ENCODE assay signal across 28 cellular contexts in the genomic region with DNA sequence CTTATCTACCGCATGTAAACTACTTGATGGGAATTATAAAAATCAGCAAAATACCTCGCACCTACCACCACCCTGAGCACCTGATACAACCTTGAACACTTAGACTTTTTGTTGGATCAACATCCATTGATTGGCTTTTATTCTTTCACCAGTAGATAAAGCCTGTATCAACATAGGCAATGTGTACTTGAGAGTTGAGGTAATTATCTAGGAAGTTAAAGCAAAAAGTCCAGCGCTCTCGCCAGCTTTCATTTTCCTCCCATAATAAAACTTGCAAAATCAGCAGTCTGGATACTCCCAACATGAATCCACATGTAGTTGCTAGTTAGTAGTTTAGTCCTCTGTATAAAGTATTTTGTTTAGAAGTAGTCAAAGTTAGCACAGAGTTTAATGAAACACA.
DNase-seq lines count a peak whose midpoint lies in the region; ATAC-seq and FAIRE-seq lines count a peak whose summit lies in the region.
"Had no signal": no experiment of that assay in that cellular context is flagged by ENCODE, and none has a peak within 500 bp of the region (broad histone marks: within the 10 kb centered on the region; RNA-seq: fewer than 3 reads in every experiment).

No MANE protein-coding gene starts in this region.

- DNase-seq in NCI-H1105 treated with DMSO at 0.1 percent for 48 hours (lab: John Stamatoyannopoulos, UW) (peak; percentile 19), NCI-H1105 (lab: John Stamatoyannopoulos, UW) (no peak), NCI-H748 treated with DMSO at 0.1 percent for 48 hours (lab: John Stamatoyannopoulos, UW) (peak; percentile 19), small intestine (peak; percentile 72)
- DNase-seq: ACHN; BE2C; Calu3; CD8-positive, alpha-beta memory T cell; DMS79 treated with DMSO at 0.1 percent for 48 hours; GF-D8; GOT3; NCI-H1092 treated with DMSO at 0.1 percent for 48 hours; NCI-H1694; NCI-H2029 treated with DMSO at 0.1 percent for 48 hours; NCI-H446 treated with DMSO at 0.1 percent for 48 hours; NCI-H526; NK-92 treated with Interleukin-12 subunit alpha and Interleukin-12 subunit beta, amount 100 ng/mL, for 24 hours; PC-3; SJCRH30; T-cell had no signal

- no peak overlapping the region for H3K4me3 ChIP-seq in small intestine (ENCODE audit: low read depth in 1 of 2, low read length in 2 of 2)
- H3K4me3 ChIP-seq: HAP-1, SJCRH30 had no signal

- no peaks in the 10 kb centered on the region for H3K36me3 ChIP-seq in small intestine (ENCODE audit: control insufficient read depth in 2 of 2, insufficient read depth in 2 of 2, low read length in 2 of 2)
- H3K36me3 ChIP-seq: BE2C, HAP-1, SJCRH30 had no signal

- H3K9me3 ChIP-seq in small intestine (ENCODE audit: control insufficient read depth, low read depth), result no peaks in the 10 kb centered on the region
- H3K9me3 ChIP-seq: BE2C, HAP-1, SJCRH30 had no signal

- H3K27me3 ChIP-seq in small intestine (ENCODE audit: control insufficient read depth in 2 of 2, insufficient read depth in 2 of 2, low read length in 2 of 2), result no peaks in the 10 kb centered on the region
- H3K27me3 ChIP-seq: SJCRH30 had no signal

- ATAC-seq in HG02678 (IDR thresholded peaks at IDR 0.05; ENCODE audit: unreplicated experiment) (no peak), GM19023 (IDR thresholded peaks at IDR 0.05; ENCODE audit: unreplicated experiment) (no peak), GM21825 (IDR thresholded peaks at IDR 0.05; ENCODE audit: unreplicated experiment) (no peak)
- ATAC-seq: PC-3, Right ventricle myocardium inferior, T-cell had no signal

- H3K27ac ChIP-seq in small intestine (ENCODE audit: low read depth in 1 of 2, low read length in 1 of 2), result no peak overlapping the region
- H3K27ac ChIP-seq: 22Rv1, SJCRH30 had no signal

- WGBS in small intestine, 3 donors, result 10 to 60% (median 42%) methylated on average over 4 of the region's 4 CpGs

- peaks cover 0 to 3% of the 10 kb centered on the region in 2 donors for H3K4me1 ChIP-seq in small intestine (ENCODE audit: control insufficient read depth in 2 of 2, insufficient read depth in 1 of 2, low read depth in 1 of 2, low read length in 1 of 2)
- H3K4me1 ChIP-seq: BE2C, SJCRH30 had no signal

- FAIRE-seq in endometrium (lab: Jason Lieb, UNC) (peak; percentile 96), small intestine (lab: Jason Lieb, UNC) (no peak)
- FAIRE-seq: GM12891 had no signal
